1 cellular context compared by ENCODE assay signal in genomic region chr2:74481432-74481831, GRCh38.
A peak's percentile ranks its signal among the peaks of the same experiment; 100 is the strongest.
TF ChIP-seq lines count a peak whose summit lies in the region.

No MANE protein-coding gene starts in this region.

TF ChIP-seq in IMR-90, 13 proteins besides CTCF, POLR2A, EP300 and RAD21:
- TF ChIP-seq MXI1 (IDR thresholded peaks at IDR 0.05; ENCODE audit: borderline replicate concordance, low read depth, low read length): peak; percentile 47; the same call in 1 of the 2 replicates
- TF ChIP-seq RCOR1 (IDR thresholded peaks at IDR 0.05; ENCODE audit: insufficient replicate concordance, low read length): no peak
- peak; percentile 61; the same call in 1 of the 2 replicates for TF ChIP-seq CEBPB (IDR thresholded peaks at IDR 0.05; ENCODE audit: low read depth, low read length)
